1 cellular context compared by ENCODE assay signal in the genomic region with DNA sequence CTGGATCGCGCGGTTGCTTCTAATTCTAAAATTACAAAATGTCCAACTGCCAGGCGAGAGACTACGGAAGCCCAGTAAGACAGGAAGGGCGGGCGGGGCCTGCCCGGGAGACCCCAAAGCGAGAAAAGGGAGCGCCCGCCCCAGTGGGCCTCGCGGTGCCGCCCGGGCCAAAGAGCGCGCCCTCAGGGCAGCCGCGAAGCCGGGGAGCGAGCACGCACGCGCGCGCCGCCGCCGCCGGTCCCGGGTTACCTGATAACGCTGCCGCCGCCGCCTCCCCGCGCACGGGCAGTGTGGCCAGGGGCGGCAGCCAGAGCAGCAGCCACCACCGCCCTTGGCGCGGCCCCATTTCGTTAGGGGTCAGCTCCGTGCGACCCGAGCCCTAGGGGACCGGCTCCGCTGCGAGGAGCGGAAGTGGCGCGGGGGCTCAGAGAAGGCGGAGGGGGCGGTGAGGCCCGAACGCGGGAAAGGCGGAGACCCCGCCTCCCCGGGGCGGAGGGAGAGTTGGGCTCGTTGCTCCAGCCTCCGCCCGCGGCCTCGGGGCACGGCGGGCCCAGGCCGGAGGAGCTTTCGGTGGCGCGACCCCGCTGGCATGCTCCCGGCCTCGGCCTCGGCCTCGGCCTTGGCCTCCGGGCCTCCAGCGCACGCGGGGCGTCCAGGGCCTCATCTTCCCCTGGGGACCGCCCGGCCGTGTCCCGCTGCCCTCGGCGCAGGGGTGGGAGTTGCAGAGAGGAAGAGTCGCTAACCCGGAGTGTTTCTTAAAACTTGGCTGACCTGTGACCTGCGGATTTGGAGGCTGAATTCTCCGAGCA.
TF ChIP-seq lines count a peak whose summit lies in the region.

A gene with protein sequence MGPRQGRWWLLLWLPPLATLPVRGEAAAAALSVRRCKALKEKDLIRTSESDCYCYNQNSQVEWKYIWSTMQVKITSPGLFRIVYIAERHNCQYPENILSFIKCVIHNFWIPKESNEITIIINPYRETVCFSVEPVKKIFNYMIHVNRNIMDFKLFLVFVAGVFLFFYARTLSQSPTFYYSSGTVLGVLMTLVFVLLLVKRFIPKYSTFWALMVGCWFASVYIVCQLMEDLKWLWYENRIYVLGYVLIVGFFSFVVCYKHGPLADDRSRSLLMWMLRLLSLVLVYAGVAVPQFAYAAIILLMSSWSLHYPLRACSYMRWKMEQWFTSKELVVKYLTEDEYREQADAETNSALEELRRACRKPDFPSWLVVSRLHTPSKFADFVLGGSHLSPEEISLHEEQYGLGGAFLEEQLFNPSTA (minus strand): TSS at position 413 of the 809 bp plus-strand sequence. CDS start 67 bp downstream, at position 346.

TF ChIP-seq in GM12878, 131 proteins besides CTCF, POLR2A, EP300 and RAD21 (continued from another document and continues in another):
- TF ChIP-seq, protein P1, sequence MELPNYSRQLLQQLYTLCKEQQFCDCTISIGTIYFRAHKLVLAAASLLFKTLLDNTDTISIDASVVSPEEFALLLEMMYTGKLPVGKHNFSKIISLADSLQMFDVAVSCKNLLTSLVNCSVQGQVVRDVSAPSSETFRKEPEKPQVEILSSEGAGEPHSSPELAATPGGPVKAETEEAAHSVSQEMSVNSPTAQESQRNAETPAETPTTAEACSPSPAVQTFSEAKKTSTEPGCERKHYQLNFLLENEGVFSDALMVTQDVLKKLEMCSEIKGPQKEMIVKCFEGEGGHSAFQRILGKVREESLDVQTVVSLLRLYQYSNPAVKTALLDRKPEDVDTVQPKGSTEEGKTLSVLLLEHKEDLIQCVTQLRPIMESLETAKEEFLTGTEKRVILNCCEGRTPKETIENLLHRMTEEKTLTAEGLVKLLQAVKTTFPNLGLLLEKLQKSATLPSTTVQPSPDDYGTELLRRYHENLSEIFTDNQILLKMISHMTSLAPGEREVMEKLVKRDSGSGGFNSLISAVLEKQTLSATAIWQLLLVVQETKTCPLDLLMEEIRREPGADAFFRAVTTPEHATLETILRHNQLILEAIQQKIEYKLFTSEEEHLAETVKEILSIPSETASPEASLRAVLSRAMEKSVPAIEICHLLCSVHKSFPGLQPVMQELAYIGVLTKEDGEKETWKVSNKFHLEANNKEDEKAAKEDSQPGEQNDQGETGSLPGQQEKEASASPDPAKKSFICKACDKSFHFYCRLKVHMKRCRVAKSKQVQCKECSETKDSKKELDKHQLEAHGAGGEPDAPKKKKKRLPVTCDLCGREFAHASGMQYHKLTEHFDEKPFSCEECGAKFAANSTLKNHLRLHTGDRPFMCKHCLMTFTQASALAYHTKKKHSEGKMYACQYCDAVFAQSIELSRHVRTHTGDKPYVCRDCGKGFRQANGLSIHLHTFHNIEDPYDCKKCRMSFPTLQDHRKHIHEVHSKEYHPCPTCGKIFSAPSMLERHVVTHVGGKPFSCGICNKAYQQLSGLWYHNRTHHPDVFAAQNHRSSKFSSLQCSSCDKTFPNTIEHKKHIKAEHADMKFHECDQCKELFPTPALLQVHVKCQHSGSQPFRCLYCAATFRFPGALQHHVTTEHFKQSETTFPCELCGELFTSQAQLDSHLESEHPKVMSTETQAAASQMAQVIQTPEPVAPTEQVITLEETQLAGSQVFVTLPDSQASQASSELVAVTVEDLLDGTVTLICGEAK (IDR thresholded peaks at IDR 0.05; ENCODE audit: borderline replicate concordance), result no peak
- TF ChIP-seq NKRF (conservative IDR thresholded peaks at IDR 0.05), result peak; percentile 73
- peak; percentile 15; the same call in 1 of the 2 replicates for TF ChIP-seq ESRRA (IDR thresholded peaks at IDR 0.05; ENCODE audit: low read length)
- TF ChIP-seq, protein P2, sequence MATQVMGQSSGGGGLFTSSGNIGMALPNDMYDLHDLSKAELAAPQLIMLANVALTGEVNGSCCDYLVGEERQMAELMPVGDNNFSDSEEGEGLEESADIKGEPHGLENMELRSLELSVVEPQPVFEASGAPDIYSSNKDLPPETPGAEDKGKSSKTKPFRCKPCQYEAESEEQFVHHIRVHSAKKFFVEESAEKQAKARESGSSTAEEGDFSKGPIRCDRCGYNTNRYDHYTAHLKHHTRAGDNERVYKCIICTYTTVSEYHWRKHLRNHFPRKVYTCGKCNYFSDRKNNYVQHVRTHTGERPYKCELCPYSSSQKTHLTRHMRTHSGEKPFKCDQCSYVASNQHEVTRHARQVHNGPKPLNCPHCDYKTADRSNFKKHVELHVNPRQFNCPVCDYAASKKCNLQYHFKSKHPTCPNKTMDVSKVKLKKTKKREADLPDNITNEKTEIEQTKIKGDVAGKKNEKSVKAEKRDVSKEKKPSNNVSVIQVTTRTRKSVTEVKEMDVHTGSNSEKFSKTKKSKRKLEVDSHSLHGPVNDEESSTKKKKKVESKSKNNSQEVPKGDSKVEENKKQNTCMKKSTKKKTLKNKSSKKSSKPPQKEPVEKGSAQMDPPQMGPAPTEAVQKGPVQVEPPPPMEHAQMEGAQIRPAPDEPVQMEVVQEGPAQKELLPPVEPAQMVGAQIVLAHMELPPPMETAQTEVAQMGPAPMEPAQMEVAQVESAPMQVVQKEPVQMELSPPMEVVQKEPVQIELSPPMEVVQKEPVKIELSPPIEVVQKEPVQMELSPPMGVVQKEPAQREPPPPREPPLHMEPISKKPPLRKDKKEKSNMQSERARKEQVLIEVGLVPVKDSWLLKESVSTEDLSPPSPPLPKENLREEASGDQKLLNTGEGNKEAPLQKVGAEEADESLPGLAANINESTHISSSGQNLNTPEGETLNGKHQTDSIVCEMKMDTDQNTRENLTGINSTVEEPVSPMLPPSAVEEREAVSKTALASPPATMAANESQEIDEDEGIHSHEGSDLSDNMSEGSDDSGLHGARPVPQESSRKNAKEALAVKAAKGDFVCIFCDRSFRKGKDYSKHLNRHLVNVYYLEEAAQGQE (IDR thresholded peaks at IDR 0.05; ENCODE audit: low read depth, low read length), result 0 out of 2 replicates have a peak, but pooled peaks have one; percentile 15
- TF ChIP-seq TARDBP (IDR thresholded peaks at IDR 0.05; ENCODE audit: borderline replicate concordance), result no peak
- TF ChIP-seq ATF2 (IDR thresholded peaks at IDR 0.05; ENCODE audit: low read length), result no peak; the same call in 1 of the 2 replicates
- peak; percentile 99 for TF ChIP-seq GATAD2B (conservative IDR thresholded peaks at IDR 0.05; ENCODE audit: low read depth)
- TF ChIP-seq, protein P3, sequence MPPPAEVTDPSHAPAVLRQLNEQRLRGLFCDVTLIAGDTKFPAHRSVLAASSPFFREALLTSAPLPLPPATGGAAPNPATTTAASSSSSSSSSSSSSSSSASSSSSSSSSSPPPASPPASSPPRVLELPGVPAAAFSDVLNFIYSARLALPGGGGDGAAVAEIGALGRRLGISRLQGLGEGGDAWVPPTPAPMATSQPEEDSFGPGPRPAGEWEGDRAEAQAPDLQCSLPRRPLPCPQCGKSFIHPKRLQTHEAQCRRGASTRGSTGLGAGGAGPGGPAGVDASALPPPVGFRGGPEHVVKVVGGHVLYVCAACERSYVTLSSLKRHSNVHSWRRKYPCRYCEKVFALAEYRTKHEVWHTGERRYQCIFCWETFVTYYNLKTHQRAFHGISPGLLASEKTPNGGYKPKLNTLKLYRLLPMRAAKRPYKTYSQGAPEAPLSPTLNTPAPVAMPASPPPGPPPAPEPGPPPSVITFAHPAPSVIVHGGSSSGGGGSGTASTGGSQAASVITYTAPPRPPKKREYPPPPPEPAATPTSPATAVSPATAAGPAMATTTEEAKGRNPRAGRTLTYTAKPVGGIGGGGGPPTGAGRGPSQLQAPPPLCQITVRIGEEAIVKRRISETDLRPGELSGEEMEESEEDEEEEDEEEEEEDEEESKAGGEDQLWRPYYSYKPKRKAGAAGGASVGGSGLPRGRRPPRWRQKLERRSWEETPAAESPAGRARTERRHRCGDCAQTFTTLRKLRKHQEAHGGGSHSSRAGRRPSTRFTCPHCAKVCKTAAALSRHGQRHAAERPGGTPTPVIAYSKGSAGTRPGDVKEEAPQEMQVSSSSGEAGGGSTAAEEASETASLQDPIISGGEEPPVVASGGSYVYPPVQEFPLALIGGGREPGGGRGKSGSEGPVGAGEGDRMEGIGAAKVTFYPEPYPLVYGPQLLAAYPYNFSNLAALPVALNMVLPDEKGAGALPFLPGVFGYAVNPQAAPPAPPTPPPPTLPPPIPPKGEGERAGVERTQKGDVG (CRISPR knock-in tag; IDR thresholded peaks at IDR 0.05), result no peak
- no peak for TF ChIP-seq IRF4 (IDR thresholded peaks at IDR 0.05; ENCODE audit: low read depth, low read length)
- TF ChIP-seq HCFC1 (IDR thresholded peaks at IDR 0.05; ENCODE audit: low read length), result 0 out of 2 replicates have a peak, but pooled peaks have one; percentile 40
- peak; percentile 100 for TF ChIP-seq RB1 (IDR thresholded peaks at IDR 0.05; ENCODE audit: borderline replicate concordance)
- no peak for TF ChIP-seq SUPT20H (IDR thresholded peaks at IDR 0.05; ENCODE audit: borderline replicate concordance, control insufficient read depth, low read depth, low read length)
- TF ChIP-seq PAX5 (IDR thresholded peaks at IDR 0.05; ENCODE audit: borderline replicate concordance, low read depth, low read length), result peak; percentile 30; the same call in 1 of the 2 replicates
- TF ChIP-seq LARP7 (IDR thresholded peaks at IDR 0.05), result peak; percentile 98
- peak; percentile 42; the same call in 1 of the 2 replicates for TF ChIP-seq ZNF24 (IDR thresholded peaks at IDR 0.05)
- 0 out of 2 replicates have a peak, but pooled peaks have one; percentile 30 for TF ChIP-seq ZNF207 (IDR thresholded peaks at IDR 0.05; ENCODE audit: borderline replicate concordance)
- TF ChIP-seq EGR1 (IDR thresholded peaks at IDR 0.05; ENCODE audit: borderline replicate concordance in 1 of 2, low read depth in 2 of 2, low read length in 2 of 2), result peak in 1 of 2 experiments; percentile 78; a peak in 2 of 3 replicates
- no peak for TF ChIP-seq FOXK2 (IDR thresholded peaks at IDR 0.05)
- TF ChIP-seq NFYA (IDR thresholded peaks at IDR 0.05; ENCODE audit: borderline replicate concordance, low read depth, low read length), result no peak
- TF ChIP-seq SMARCA5 (IDR thresholded peaks at IDR 0.05), result peak; percentile 96
- TF ChIP-seq, protein P4, sequence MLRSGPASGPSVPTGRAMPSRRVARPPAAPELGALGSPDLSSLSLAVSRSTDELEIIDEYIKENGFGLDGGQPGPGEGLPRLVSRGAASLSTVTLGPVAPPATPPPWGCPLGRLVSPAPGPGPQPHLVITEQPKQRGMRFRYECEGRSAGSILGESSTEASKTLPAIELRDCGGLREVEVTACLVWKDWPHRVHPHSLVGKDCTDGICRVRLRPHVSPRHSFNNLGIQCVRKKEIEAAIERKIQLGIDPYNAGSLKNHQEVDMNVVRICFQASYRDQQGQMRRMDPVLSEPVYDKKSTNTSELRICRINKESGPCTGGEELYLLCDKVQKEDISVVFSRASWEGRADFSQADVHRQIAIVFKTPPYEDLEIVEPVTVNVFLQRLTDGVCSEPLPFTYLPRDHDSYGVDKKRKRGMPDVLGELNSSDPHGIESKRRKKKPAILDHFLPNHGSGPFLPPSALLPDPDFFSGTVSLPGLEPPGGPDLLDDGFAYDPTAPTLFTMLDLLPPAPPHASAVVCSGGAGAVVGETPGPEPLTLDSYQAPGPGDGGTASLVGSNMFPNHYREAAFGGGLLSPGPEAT (IDR thresholded peaks at IDR 0.05; ENCODE audit: low read depth), result no peak
- TF ChIP-seq ZNF687 (IDR thresholded peaks at IDR 0.05), result peak; percentile 92
- TF ChIP-seq KAT2A (conservative IDR thresholded peaks at IDR 0.05; ENCODE audit: control insufficient read depth, low read depth, low read length), result no peak
- TF ChIP-seq ZZZ3 (IDR thresholded peaks at IDR 0.05; ENCODE audit: control insufficient read depth, insufficient read length, low read depth), result no peak
- no peak for TF ChIP-seq SUZ12 (IDR thresholded peaks at IDR 0.05; ENCODE audit: unreplicated experiment)
- TF ChIP-seq NBN (IDR thresholded peaks at IDR 0.05), result no peak
- TF ChIP-seq RUNX3 (IDR thresholded peaks at IDR 0.05; ENCODE audit: low read length), result peak; percentile 33; the same call in 1 of the 2 replicates
- no peak for TF ChIP-seq IKZF2 (IDR thresholded peaks at IDR 0.05)
